In genomic region chr14:30938617-30939016, GRCh38 we compare ENCODE assay signal across 21 cellular contexts.
DNase-seq lines count a peak whose midpoint lies in the region; FAIRE-seq and TF ChIP-seq lines count a peak whose summit lies in the region.
"Had no signal": no experiment of that assay in that cellular context is flagged by ENCODE, and none has a peak within 500 bp of the region (broad histone marks: within the 10 kb centered on the region; RNA-seq: fewer than 3 reads in every experiment).

No MANE protein-coding gene starts in this region.

- DNase-seq in D721Med (ENCODE audit: insufficient read length, low spot score) (no peak), HTR-8/SVneo (ENCODE audit: insufficient read length, low spot score) (no peak), adipocyte (ENCODE audit: low read depth) (peak; percentile 12), keratinocyte (ENCODE audit: low read depth, low spot score) (no peak), DMS53 (lab: John Stamatoyannopoulos, UW) (no peak), GM19240 (ENCODE audit: insufficient read length, low spot score) (no peak)
- no peak for DNase-seq in stimulated activated naive CD4-positive, alpha-beta T cell (lab: John Stamatoyannopoulos, UW)
- DNase-seq: ACHN; CD4-positive, CD25-positive, alpha-beta regulatory T cell; KBM-7; MG63; NCI-H2029 treated with DMSO at 0.1 percent for 48 hours; NCI-H446 treated with DMSO at 0.1 percent for 48 hours; NCI-H526; Right ventricle myocardium superior; RPMI8226; T-helper 1 cell had no signal

- H3K9ac ChIP-seq in adipocyte (ENCODE audit: low read length) (no peak overlapping the region), keratinocyte (ENCODE audit: control insufficient read depth, extremely low read depth, insufficient read depth, low read length) (no peak overlapping the region)
- H3K9ac ChIP-seq: BLaER1 had no signal

- H3K4me3 ChIP-seq in adipocyte (ENCODE audit: low read length) (no peak overlapping the region), keratinocyte (ENCODE audit: control insufficient read depth in 2 of 3, extremely low read depth in 1 of 3, insufficient read depth in 2 of 3, low read depth in 1 of 3, low read length in 3 of 3) (no peak overlapping the region)
- H3K4me3 ChIP-seq: BLaER1, GM23338, HAP-1, MG63, SJSA1 had no signal

- no peaks in the 10 kb centered on the region for H3K9me3 ChIP-seq in adipocyte (ENCODE audit: control insufficient read depth, low read length)
- H3K9me3 ChIP-seq in keratinocyte (ENCODE audit: control insufficient read depth, low read depth, low read length) = no peaks in the 10 kb centered on the region
- H3K9me3 ChIP-seq: BLaER1, HAP-1, MG63, SJSA1 had no signal

- H3K36me3 ChIP-seq in adipocyte (ENCODE audit: control insufficient read depth, insufficient read depth, low read length, severe bottlenecking) = peaks cover 42% of the 10 kb centered on the region
- H3K36me3 ChIP-seq in keratinocyte (ENCODE audit: control insufficient read depth in 2 of 2, extremely low read depth in 1 of 2, insufficient read depth in 2 of 2, low read length in 2 of 2) = peaks cover 5 to 9% of the 10 kb centered on the region in 2 experiments

- peak; percentile 72 for FAIRE-seq in D721Med (lab: Jason Lieb, UNC)
- peak; percentile 83 for FAIRE-seq in HTR-8/SVneo (lab: Jason Lieb, UNC)
- peak; percentile 9 for FAIRE-seq in keratinocyte (lab: Jason Lieb, UNC)

- peaks cover 13% of the 10 kb centered on the region for H3K79me2 ChIP-seq in keratinocyte (ENCODE audit: control insufficient read depth, insufficient read depth, low read length)

- dilution Hi-C loops in keratinocyte (cut with MboI; ENCODE audit: extremely low pct_ligation_motif_present, low sequenced_read_pairs) = no loop called here

- H3K27ac ChIP-seq in keratinocyte (ENCODE audit: control insufficient read depth, insufficient read depth, low read length) = no peak overlapping the region
- H3K27ac ChIP-seq: BLaER1, SJSA1 had no signal

- no peak overlapping the region for H3K4me2 ChIP-seq in keratinocyte (ENCODE audit: control insufficient read depth, extremely low read depth, insufficient read depth, low read depth, low read length)
- H3K4me2 ChIP-seq: BLaER1, GM23338 had no signal

- no peaks in the 10 kb centered on the region for H3K27me3 ChIP-seq in adipocyte (replicated peaks; ENCODE audit: control insufficient read depth, insufficient read depth, low read length)
- no peaks in the 10 kb centered on the region for H3K27me3 ChIP-seq in keratinocyte (ENCODE audit: control insufficient read depth, extremely low read depth, insufficient read depth, low read length)
- H3K27me3 ChIP-seq: BLaER1, MG63, SJSA1 had no signal

- peaks cover 4% of the 10 kb centered on the region for H3K9me1 ChIP-seq in keratinocyte (ENCODE audit: control insufficient read depth, extremely low read depth, insufficient read depth, low read length)

- TF ChIP-seq CTCF in D721Med (IDR thresholded peaks at IDR 0.05; ENCODE audit: insufficient read depth, missing control alignments) (no peak), keratinocyte (optimal IDR thresholded peaks at IDR 0.05 in 1 of 3, IDR thresholded peaks at IDR 0.05 in 1 of 3, conservative IDR thresholded peaks at IDR 0.05 in 1 of 3; ENCODE audit: extremely low read depth in 1 of 3, insufficient read depth in 2 of 3, low read length in 3 of 3) (no peak)

- H3K4me1 ChIP-seq in adipocyte (ENCODE audit: control insufficient read depth, insufficient read depth, low read length) = no peaks in the 10 kb centered on the region
- H3K4me1 ChIP-seq in keratinocyte (ENCODE audit: control insufficient read depth, extremely low read depth, insufficient read depth, low read length) = no peaks in the 10 kb centered on the region
- H3K4me1 ChIP-seq: BLaER1 had no signal

- no peak overlapping the region for H2AFZ ChIP-seq in keratinocyte (ENCODE audit: control insufficient read depth, low read length)
- H2AFZ ChIP-seq: GM23338 had no signal

- no peaks in the 10 kb centered on the region for H4K20me1 ChIP-seq in keratinocyte (ENCODE audit: control insufficient read depth, extremely low read depth, insufficient read depth, low read length)
